ENCODE assay signal across 15 cellular contexts in the genomic region with DNA sequence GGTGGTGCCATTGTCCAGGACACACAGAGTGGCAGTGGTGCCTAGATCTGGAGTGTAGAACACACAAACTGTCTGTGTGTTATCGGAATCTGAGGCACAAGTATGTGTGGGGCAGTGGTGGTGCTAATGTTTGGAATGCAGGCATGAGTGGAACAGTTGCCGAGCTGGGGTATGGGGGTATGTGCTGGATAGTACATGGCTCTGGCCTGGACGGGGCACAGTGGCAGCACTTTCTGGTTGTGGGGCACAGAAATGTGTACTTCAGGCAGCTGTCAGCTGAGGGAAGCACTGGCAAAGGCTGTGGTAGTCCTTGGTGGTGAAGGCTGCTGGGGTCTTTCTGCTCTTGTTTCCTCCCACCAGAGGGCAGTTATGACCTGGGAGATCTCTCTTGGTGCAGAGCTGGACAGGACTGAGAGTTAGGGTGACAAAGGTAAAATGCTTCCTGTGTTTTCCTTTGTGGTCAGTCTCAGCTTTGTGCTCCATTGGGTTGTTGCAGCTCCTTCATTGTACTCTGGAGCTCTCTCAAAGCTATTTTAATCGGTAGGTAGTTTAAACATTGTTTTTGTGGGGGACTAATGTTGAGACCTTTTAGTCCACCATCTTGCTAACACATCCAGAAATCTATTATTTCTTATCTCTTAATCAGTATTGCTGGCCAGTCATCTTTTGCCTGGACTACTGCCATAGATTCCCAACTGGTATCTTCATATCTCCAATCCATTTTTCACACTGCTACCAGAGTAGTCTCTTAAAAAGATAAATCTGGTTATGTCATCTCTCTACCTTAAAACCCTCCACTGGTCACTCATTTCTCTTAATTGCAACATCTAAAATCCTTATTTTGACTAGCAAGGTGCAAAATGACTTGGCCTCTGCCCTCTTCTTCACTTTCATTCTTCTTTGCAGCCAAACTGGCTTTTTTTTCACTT.
DNase-seq lines count a peak whose midpoint lies in the region; ATAC-seq and TF ChIP-seq lines count a peak whose summit lies in the region.
"Had no signal": no experiment of that assay in that cellular context is flagged by ENCODE, and none has a peak within 500 bp of the region (broad histone marks: within the 10 kb centered on the region; RNA-seq: fewer than 3 reads in every experiment).

No MANE protein-coding gene starts in this region.

- 77 to 93% (median 81%) methylated on average over 4 of the region's 4 CpGs for WGBS in spleen, 5 donors

- H3K27ac ChIP-seq in spleen = no peak overlapping the region
- H3K27ac ChIP-seq: dorsolateral prefrontal cortex, left ventricle myocardium inferior, neutrophil, uterus had no signal

- H3K4me3 ChIP-seq in fibroblast of pulmonary artery (replicated peaks; ENCODE audit: low read depth, low read length) = no peak overlapping the region
- H3K4me3 ChIP-seq in spleen = no peak overlapping the region
- H3K4me3 ChIP-seq: dorsolateral prefrontal cortex, left ventricle myocardium inferior, uterus had no signal

- ATAC-seq in GM21528 (IDR thresholded peaks at IDR 0.05; ENCODE audit: low FRiP score, unreplicated experiment) (no peak), HG02973 (IDR thresholded peaks at IDR 0.05; ENCODE audit: unreplicated experiment) (no peak)

- TF ChIP-seq POLR2A in spleen (IDR thresholded peaks at IDR 0.05) = no peak

- H3K36me3 ChIP-seq in spleen = no peaks in the 10 kb centered on the region
- H3K36me3 ChIP-seq: left ventricle myocardium inferior, neutrophil, uterus had no signal

- H3K9me3 ChIP-seq in spleen = peaks cover 0 to 16% (median 3%) of the 10 kb centered on the region in 8 donors
- H3K9me3 ChIP-seq: neutrophil, uterus had no signal

- DNase-seq in A172 (ENCODE audit: low spot score) (peak; percentile 2), ELF-1 (ENCODE audit: low read depth, low spot score) (peak; percentile 72), OCI-M1 (lab: John Stamatoyannopoulos, UW) (peak; percentile 4), fibroblast of pulmonary artery (ENCODE audit: low read depth) (peak; percentile 1), NCI-H774 (lab: John Stamatoyannopoulos, UW) (no peak), spleen (no peak)
- DNase-seq: AML-193, amniotic stem cell, dorsolateral prefrontal cortex, left ventricle myocardium inferior, NCI-H2171, uterus had no signal

- intact Hi-C loops in spleen (cut with DNase I; ENCODE audit: low total_unique reads) = no loop called here

- no peaks in the 10 kb centered on the region for H3K4me1 ChIP-seq in spleen
- H3K4me1 ChIP-seq: left ventricle myocardium inferior, uterus had no signal

- no peak for TF ChIP-seq CTCF in fibroblast of pulmonary artery (IDR thresholded peaks at IDR 0.05; ENCODE audit: low read length, missing control alignments)
- no peak for TF ChIP-seq CTCF in spleen (IDR thresholded peaks at IDR 0.05 in 8 of 11, conservative IDR thresholded peaks at IDR 0.05 in 3 of 11)

- H3K27me3 ChIP-seq in spleen (replicated peaks in 1 of 7) = peaks cover 0 to 7% (median 0%) of the 10 kb centered on the region in 7 donors
- H3K27me3 ChIP-seq: neutrophil, uterus had no signal

Comparison
In these comparisons a context has a peak if more than half of its experiments do, and no peak if none do; other contexts are left out.
1. DNase-seq: peak in A172 (single experiment), ELF-1 (single experiment), OCI-M1 (single experiment) and fibroblast of pulmonary artery (single experiment); none in NCI-H774 (single experiment) and spleen (single experiment).